10 cellular contexts compared by ENCODE assay signal in the genomic region with DNA sequence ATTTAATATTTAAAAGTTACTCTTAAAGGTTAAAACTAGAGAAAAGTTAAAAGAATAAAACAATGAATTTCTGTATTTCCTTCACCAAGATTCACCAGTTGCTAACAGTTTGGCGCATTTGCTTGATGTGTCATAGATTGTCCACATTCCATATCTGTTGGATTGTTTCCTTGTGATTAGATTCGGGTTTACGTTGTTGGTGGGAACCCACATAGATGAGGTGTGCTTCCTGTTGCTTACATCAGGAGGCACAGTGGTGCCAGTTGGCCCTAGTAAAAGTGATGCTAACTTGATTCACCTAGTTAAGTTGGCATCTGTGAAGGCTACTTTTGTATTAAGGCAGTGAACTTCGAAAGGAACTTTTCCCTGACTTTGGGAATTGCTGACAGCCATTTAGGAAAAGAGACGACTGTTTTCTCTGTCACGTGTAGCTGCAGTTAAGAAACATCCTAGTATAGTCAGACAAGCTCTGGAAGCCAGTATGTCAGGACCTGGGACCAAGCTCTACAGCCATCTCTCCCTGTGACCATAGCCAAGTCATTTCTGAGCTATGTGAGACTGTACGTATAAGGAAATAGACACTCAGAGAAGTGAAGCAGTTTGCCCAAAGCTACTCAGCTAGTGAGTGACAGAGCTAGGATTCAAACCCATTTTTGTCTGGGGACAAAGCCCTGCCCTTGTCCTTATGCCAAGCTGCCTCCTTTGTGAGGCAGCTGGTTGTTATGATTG.
DNase-seq lines count a peak whose midpoint lies in the region; ATAC-seq and TF ChIP-seq lines count a peak whose summit lies in the region.
"Had no signal": no experiment of that assay in that cellular context is flagged by ENCODE, and none has a peak within 500 bp of the region (broad histone marks: within the 10 kb centered on the region; RNA-seq: fewer than 3 reads in every experiment).

No MANE protein-coding gene starts in this region.

- H3K4me1 Mint-ChIP-seq in T-helper 2 cell treated with Interferon-gamma antibody and Interleukin-4, amounts not matched to agents 5 μg/mL and 100 μg/mL, for 36 hours (ENCODE audit: low read depth) = peaks cover 37% of the 10 kb centered on the region
- peaks cover 68% of the 10 kb centered on the region for H3K4me1 Mint-ChIP-seq in stimulated activated effector memory CD8-positive, alpha-beta T cell treated with anti-CD3 and anti-CD28 coated beads, Interleukin-12 subunit alpha, Interleukin-12 subunit beta, amount 100 ng/mL, for 72 hours

- H3K4me3 ChIP-seq in HEK293 (ENCODE audit: low read depth, low read length) = no peak overlapping the region

- H3K36me3 Mint-ChIP-seq in T-helper 2 cell treated with Interferon-gamma antibody and Interleukin-4, amounts not matched to agents 5 μg/mL and 100 μg/mL, for 36 hours (ENCODE audit: low read depth) = peaks cover 2% of the 10 kb centered on the region
- no peaks in the 10 kb centered on the region for H3K36me3 Mint-ChIP-seq in stimulated activated effector memory CD8-positive, alpha-beta T cell treated with anti-CD3 and anti-CD28 coated beads, Interleukin-12 subunit alpha, Interleukin-12 subunit beta, amount 100 ng/mL, for 72 hours

- H3K27ac Mint-ChIP-seq in T-helper 2 cell treated with Interferon-gamma antibody and Interleukin-4, amounts not matched to agents 5 μg/mL and 100 μg/mL, for 36 hours = peak overlapping the region; percentile 46
- H3K27ac Mint-ChIP-seq in stimulated activated effector memory CD8-positive, alpha-beta T cell treated with anti-CD3 and anti-CD28 coated beads, Interleukin-12 subunit alpha, Interleukin-12 subunit beta, amount 100 ng/mL, for 72 hours = peak overlapping the region; percentile 78

- no peak for TF ChIP-seq CTCF in HEK293 (tag by site-specific recombination; IDR thresholded peaks at IDR 0.05)

- peaks cover 4% of the 10 kb centered on the region; the same call in 1 of the 2 replicates for H3K4me1 ChIP-seq in HEK293 (ENCODE audit: control insufficient read depth, insufficient read depth, low read length)

- H3K36me3 ChIP-seq in HEK293 (ENCODE audit: control insufficient read depth in 2 of 2, insufficient read depth in 1 of 2, low read length in 2 of 2) = no peaks in the 10 kb centered on the region

- H3K9me3 Mint-ChIP-seq in T-helper 2 cell treated with Interferon-gamma antibody and Interleukin-4, amounts not matched to agents 5 μg/mL and 100 μg/mL, for 36 hours = no peaks in the 10 kb centered on the region
- no peaks in the 10 kb centered on the region for H3K9me3 Mint-ChIP-seq in stimulated activated effector memory CD8-positive, alpha-beta T cell treated with anti-CD3 and anti-CD28 coated beads, Interleukin-12 subunit alpha, Interleukin-12 subunit beta, amount 100 ng/mL, for 72 hours
- H3K9me3 Mint-ChIP-seq: IgD-negative memory B cell had no signal

- no peak overlapping the region for H3K27ac ChIP-seq in HEK293 (ENCODE audit: extremely low read depth, low read depth, low read length)

- no peak for DNase-seq in T-helper 2 cell treated with Interferon-gamma antibody and Interleukin-4, amounts not matched to agents 5 μg/mL and 100 μg/mL, for 36 hours (ENCODE audit: low spot score)
- peak; percentile 84 for DNase-seq in fibroblast of peridontal ligament (ENCODE audit: extremely low read depth)
- DNase-seq in stimulated activated effector memory CD8-positive, alpha-beta T cell treated with anti-CD3 and anti-CD28 coated beads, Interleukin-12 subunit alpha, Interleukin-12 subunit beta, amount 100 ng/mL, for 72 hours (ENCODE audit: low spot score in 2 of 2) = no peak
- DNase-seq in NCI-H2107 (lab: John Stamatoyannopoulos, UW) = no peak
- DNase-seq in DMS79 (lab: John Stamatoyannopoulos, UW) = no peak
- DNase-seq in NCI-H510A (lab: John Stamatoyannopoulos, UW) = no peak
- DNase-seq: stimulated activated CD4-positive, alpha-beta T cell treated with anti-CD3 and anti-CD28 coated beads, Interleukin-4, amount 100 ng/mL, for 24 hours had no signal

- no peak overlapping the region for H3K4me3 Mint-ChIP-seq in T-helper 2 cell treated with Interferon-gamma antibody and Interleukin-4, amounts not matched to agents 5 μg/mL and 100 μg/mL, for 36 hours
- H3K4me3 Mint-ChIP-seq in stimulated activated effector memory CD8-positive, alpha-beta T cell treated with anti-CD3 and anti-CD28 coated beads, Interleukin-12 subunit alpha, Interleukin-12 subunit beta, amount 100 ng/mL, for 72 hours = no peak overlapping the region

- no peaks in the 10 kb centered on the region for H3K27me3 Mint-ChIP-seq in T-helper 2 cell treated with Interferon-gamma antibody and Interleukin-4, amounts not matched to agents 5 μg/mL and 100 μg/mL, for 36 hours (ENCODE audit: low read depth)
- H3K27me3 Mint-ChIP-seq: IgD-negative memory B cell had no signal

- POLR2A ChIA-PET in HEK293 (lab: Yijun Ruan, JAX) = no interaction called here

- ATAC-seq in stimulated activated effector memory CD8-positive, alpha-beta T cell treated with anti-CD3 and anti-CD28 coated beads, Interleukin-12 subunit alpha, Interleukin-12 subunit beta, amount 100 ng/mL, for 72 hours = peak; percentile 65
- no peak for ATAC-seq in HG03280 (IDR thresholded peaks at IDR 0.05; ENCODE audit: unreplicated experiment)

- no peaks in the 10 kb centered on the region for H3K9me3 ChIP-seq in HEK293 (ENCODE audit: control insufficient read depth, insufficient read depth, low read depth, low read length)

- CTCF ChIA-PET in HEK293 (lab: Yijun Ruan, JAX) = interaction anchor here (0.6 to 2.1 kb wide), 4 partner anchors 24 to 76 kb away, joined by 3 to 10 read pairs (median 4); no protein-coding TSS in a partner anchor

TF ChIP-seq in HEK293, 187 proteins besides CTCF, POLR2A, EP300 and RAD21:
- TF ChIP-seq ZNF10 (tag by site-specific recombination; IDR thresholded peaks at IDR 0.05) = no peak
- TF ChIP-seq SCRT2 (tag by site-specific recombination; IDR thresholded peaks at IDR 0.05) = 0 out of 2 replicates have a peak, but pooled peaks have one; percentile 11
- no peak for TF ChIP-seq PATZ1 (tag by site-specific recombination; IDR thresholded peaks at IDR 0.05)
- TF ChIP-seq ZFP69B (tag by site-specific recombination; IDR thresholded peaks at IDR 0.05) = no peak
- TF ChIP-seq KLF16 (tag by site-specific recombination; IDR thresholded peaks at IDR 0.05) = no peak
- TF ChIP-seq ZNF155 (tag by site-specific recombination; IDR thresholded peaks at IDR 0.05) = no peak
- no peak for TF ChIP-seq ZNF596 (tag by site-specific recombination; IDR thresholded peaks at IDR 0.05)
